ENCODE assay signal across 8 cellular contexts in the genomic region with DNA sequence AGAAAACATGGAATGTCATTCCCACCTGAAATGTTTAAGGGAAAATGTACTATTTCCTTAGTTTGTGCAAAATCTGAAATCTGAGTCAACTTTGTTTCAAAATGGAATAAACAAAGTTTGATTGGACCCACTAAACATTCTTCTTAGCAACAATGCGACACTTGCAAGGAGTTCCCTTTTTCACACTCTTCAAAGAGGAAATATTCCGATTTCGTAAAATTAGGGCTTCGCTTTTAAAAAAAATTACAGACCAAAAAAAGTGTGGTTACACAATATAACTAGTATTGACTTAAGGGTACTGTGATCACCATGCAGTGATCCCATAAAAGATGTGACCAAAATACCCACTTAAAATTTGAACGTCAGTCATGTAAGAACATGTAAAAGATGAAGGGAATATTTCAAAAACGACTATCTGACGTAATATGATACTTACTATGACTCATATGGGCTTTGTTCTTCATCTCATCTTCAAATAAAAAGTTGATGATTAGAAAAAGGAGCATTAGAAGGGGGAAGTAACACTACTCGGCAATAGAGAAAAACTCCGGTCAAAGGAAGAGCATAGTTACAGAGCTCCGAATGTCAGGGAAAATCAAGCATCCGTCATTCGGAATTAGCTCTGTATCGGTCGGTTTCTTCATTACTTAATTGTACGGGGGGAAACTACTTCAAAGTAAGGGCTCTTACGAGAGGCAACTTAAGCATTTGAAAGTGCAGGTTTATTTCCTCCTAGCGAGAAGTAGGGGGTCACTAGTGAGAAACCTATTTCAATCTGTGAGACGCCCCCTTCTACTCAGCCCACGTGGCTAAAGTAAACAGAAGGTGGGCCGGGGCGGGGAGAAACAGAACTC. TPM values are rescaled to one million over a fixed set of nuclear protein-coding genes. Genes with fewer than 3 reads are reported as not detected.
DNase-seq lines count a peak whose midpoint lies in the region; ATAC-seq and TF ChIP-seq lines count a peak whose summit lies in the region.

No MANE protein-coding gene starts in this region.

- POLR2A ChIA-PET in AG04449 (lab: Yijun Ruan, JAX), result no interaction called here

- TF ChIP-seq CTCF in AG04449 (IDR thresholded peaks at IDR 0.05; ENCODE audit: insufficient read depth, low read length, missing control alignments), result no peak
- TF ChIP-seq CTCF in choroid plexus epithelial cell (conservative IDR thresholded peaks at IDR 0.05; ENCODE audit: low read depth, low read length), result no peak

- DNase-seq in AG04449 (ENCODE audit: low read depth, low spot score) (no peak), NOMO-1 (lab: John Stamatoyannopoulos, UW; ENCODE audit: unreplicated experiment in 2 of 2) (peak; percentile 80 to 95), choroid plexus epithelial cell (ENCODE audit: low read depth) (peak; percentile 18), myocyte (ENCODE audit: low read depth) (peak; percentile 3), SW 1271 (lab: John Stamatoyannopoulos, UW) (no peak)
- no peak for DNase-seq in stimulated activated CD4-positive, alpha-beta T cell treated with anti-CD3 and anti-CD28 coated beads, Interleukin-1b, Interleukin-23, amount 100 ng/mL, for 48 hours

- H3K4me3 ChIP-seq in AG04449 (ENCODE audit: low read depth, low read length), result peak overlapping the region; percentile 91
- H3K4me3 ChIP-seq in choroid plexus epithelial cell (ENCODE audit: low read depth, low read length), result peak overlapping the region; percentile 68

- CTCF ChIA-PET in AG04449 (lab: Yijun Ruan, JAX), result interaction anchor here (0.9 to 1.9 kb wide), 2 partner anchors 329 to 375 kb away, joined by 3 to 9 read pairs; partner anchors contain the start of gene PPA2

- ATAC-seq in GM19035 (IDR thresholded peaks at IDR 0.05; ENCODE audit: unreplicated experiment), result peak; percentile 4
- ATAC-seq in HG03469 (IDR thresholded peaks at IDR 0.05; ENCODE audit: unreplicated experiment), result no peak

RNA-seq across cellular contexts. Expression of gene TET2, which starts 1.4 kb away (rescaled TPM):
- total RNA-seq in myocyte, result 15.1 and 18.6 TPM in 2 replicates
- polyA plus RNA-seq in myocyte (2012), result 3.3 TPM

Comparison
In these comparisons a context has a peak if more than half of its experiments do, and no peak if none do; other contexts are left out.
1. DNase-seq: peak in NOMO-1 (2 of 2), choroid plexus epithelial cell (single experiment) and myocyte (single experiment); none in AG04449 (single experiment), stimulated activated CD4-positive, alpha-beta T cell treated with anti-CD3 and anti-CD28 coated beads, Interleukin-1b, Interleukin-23, amount 100 ng/mL, for 48 hours (single experiment) and SW 1271 (0 of 2).